ENCODE assay signal across 23 cellular contexts in the genomic region with DNA sequence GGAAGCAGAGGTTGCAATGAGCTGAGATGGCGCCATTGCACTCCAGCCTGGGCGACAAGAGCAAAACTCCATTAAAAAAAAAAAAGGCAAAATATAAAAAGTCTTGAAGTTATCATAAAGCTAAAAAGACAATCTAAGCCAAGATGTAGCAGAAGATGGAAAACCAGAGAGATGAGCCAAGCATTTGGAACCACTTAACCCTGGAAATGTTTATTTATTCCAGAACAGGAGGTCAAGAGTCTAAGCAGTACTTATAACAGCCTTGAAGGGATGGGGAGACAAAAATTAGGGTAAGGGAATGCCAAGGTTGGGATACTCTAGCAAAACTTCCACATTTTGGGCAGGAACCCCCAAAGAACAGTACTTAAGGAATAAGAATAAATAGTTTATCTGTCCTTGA. TPM values are rescaled to one million over a fixed set of nuclear protein-coding genes. Genes with fewer than 3 reads are reported as not detected.
DNase-seq lines count a peak whose midpoint lies in the region; ATAC-seq lines count a peak whose summit lies in the region.
"Had no signal": no experiment of that assay in that cellular context is flagged by ENCODE, and none has a peak within 500 bp of the region (broad histone marks: within the 10 kb centered on the region; RNA-seq: fewer than 3 reads in every experiment).

No MANE protein-coding gene starts in this region.

- no peak for ATAC-seq in GM18909 (IDR thresholded peaks at IDR 0.05; ENCODE audit: poor library complexity, unreplicated experiment)
- ATAC-seq: CD8-positive, alpha-beta T cell; GM12878; HCT116 had no signal

- H3K27me3 Mint-ChIP-seq in activated naive CD4-positive, alpha-beta T cell treated with anti-CD3 and anti-CD28 coated beads for 36 hours (ENCODE audit: low read depth) = no peaks in the 10 kb centered on the region
- H3K27me3 Mint-ChIP-seq: B cell had no signal

- peaks cover 2% of the 10 kb centered on the region for H3K36me3 Mint-ChIP-seq in activated naive CD4-positive, alpha-beta T cell treated with anti-CD3 and anti-CD28 coated beads for 36 hours (ENCODE audit: low read depth)

- no peak overlapping the region for H3K4me3 ChIP-seq in mesenchymal stem cell (ENCODE audit: insufficient read depth in 1 of 2, low read depth in 1 of 2, low read length in 2 of 2)
- H3K4me3 ChIP-seq: BLaER1, GM12878, GM23248 had no signal

- no peaks in the 10 kb centered on the region for H3K27me3 ChIP-seq in mesenchymal stem cell (ENCODE audit: control insufficient read depth in 1 of 2, insufficient read depth in 1 of 2, low read length in 2 of 2)
- H3K27me3 ChIP-seq: BLaER1 had no signal

- intact Hi-C loops in activated naive CD4-positive, alpha-beta T cell treated with anti-CD3 and anti-CD28 coated beads for 36 hours (cut with micrococcal nuclease) = no loop called here

- no peak for DNase-seq in activated naive CD4-positive, alpha-beta T cell treated with anti-CD3 and anti-CD28 coated beads for 36 hours
- no peak for DNase-seq in activated naive CD4-positive, alpha-beta T cell (lab: John Stamatoyannopoulos, UW)
- peak; percentile 5 for DNase-seq in fibroblast of the conjunctiva (ENCODE audit: low read depth)
- DNase-seq in mesenchymal stem cell = peak; percentile 24
- DNase-seq in HCEC 1CT = no peak
- DNase-seq in effector CD4-positive, alpha-beta T cell = no peak
- DNase-seq: Caco-2; CD4-positive, CD25-positive, alpha-beta regulatory T cell; CD8-positive, alpha-beta T cell; DMS 273 treated with DMSO at 0.1 percent for 48 hours; DMS79; EL; GDM1; GM23248; H7; HFFc6 had no signal

- no peaks in the 10 kb centered on the region for H3K4me1 Mint-ChIP-seq in activated naive CD4-positive, alpha-beta T cell treated with anti-CD3 and anti-CD28 coated beads for 36 hours (ENCODE audit: low read depth)
- H3K4me1 Mint-ChIP-seq: B cell; CD4-positive, CD25-positive, alpha-beta regulatory T cell had no signal

- no peak overlapping the region for H2BK5ac ChIP-seq in mesenchymal stem cell (ENCODE audit: low read depth, low read length, poor library complexity, severe bottlenecking)

- CTCF ChIA-PET in activated naive CD4-positive, alpha-beta T cell treated with anti-CD3 and anti-CD28 coated beads for 36 hours (lab: Charles Lee) = interaction anchor here (0.7 kb wide), 1 partner anchor 167 kb away, joined by 3 read pairs; no protein-coding TSS in a partner anchor

- H3K18ac ChIP-seq in mesenchymal stem cell (ENCODE audit: low read depth in 1 of 2, low read length in 2 of 2) = no peak overlapping the region

- H2AFZ ChIP-seq in mesenchymal stem cell (ENCODE audit: low read depth, low read length) = no peak overlapping the region
- H2AFZ ChIP-seq: GM23248 had no signal

- no peaks in the 10 kb centered on the region for H3K4me1 ChIP-seq in mesenchymal stem cell (ENCODE audit: control insufficient read depth, insufficient read depth, low read depth, low read length)
- H3K4me1 ChIP-seq: BLaER1, Caco-2 had no signal

- H3K27ac Mint-ChIP-seq in activated naive CD4-positive, alpha-beta T cell treated with anti-CD3 and anti-CD28 coated beads for 36 hours = peak overlapping the region; percentile 15
- H3K27ac Mint-ChIP-seq: B cell; CD4-positive, CD25-positive, alpha-beta regulatory T cell; CD8-positive, alpha-beta T cell; HFFc6 had no signal

- H4K8ac ChIP-seq in mesenchymal stem cell (ENCODE audit: low read length) = no peak overlapping the region

- peaks cover 0 to 4% of the 10 kb centered on the region in 2 experiments for H3K36me3 ChIP-seq in mesenchymal stem cell (ENCODE audit: control insufficient read depth in 1 of 2, insufficient read depth in 2 of 2, low read depth in 1 of 2, low read length in 2 of 2)

- 80% methylated on average over 1 of the region's 2 CpGs for WGBS in mesenchymal stem cell

- H3K4me2 ChIP-seq in mesenchymal stem cell (ENCODE audit: low read length, poor library complexity, severe bottlenecking) = no peak overlapping the region
- H3K4me2 ChIP-seq: BLaER1 had no signal

- H3K9ac ChIP-seq in mesenchymal stem cell (ENCODE audit: low read length) = no peak overlapping the region
- H3K9ac ChIP-seq: BLaER1, GM23248 had no signal

- peaks cover 10% of the 10 kb centered on the region for H3K9me3 ChIP-seq in mesenchymal stem cell (ENCODE audit: control insufficient read depth, low read length)

- no peak overlapping the region for H3K27ac ChIP-seq in mesenchymal stem cell (ENCODE audit: low read length, poor library complexity, severe bottlenecking)
- H3K27ac ChIP-seq: 22Rv1, BLaER1, C4-2B, GM23248 had no signal

- peaks cover 21% of the 10 kb centered on the region for H3K9me3 Mint-ChIP-seq in activated naive CD4-positive, alpha-beta T cell treated with anti-CD3 and anti-CD28 coated beads for 36 hours

- no peaks in the 10 kb centered on the region for H3K79me1 ChIP-seq in mesenchymal stem cell (replicated peaks; ENCODE audit: low read length, poor library complexity, severe bottlenecking)

- no peak overlapping the region for H3K4me3 Mint-ChIP-seq in activated naive CD4-positive, alpha-beta T cell treated with anti-CD3 and anti-CD28 coated beads for 36 hours
- H3K4me3 Mint-ChIP-seq: B cell; CD4-positive, CD25-positive, alpha-beta regulatory T cell; CD8-positive, alpha-beta T cell; HFFc6 had no signal

- no peak overlapping the region for H2BK120ac ChIP-seq in mesenchymal stem cell (ENCODE audit: low read depth, low read length)

- H3K23ac ChIP-seq in mesenchymal stem cell (ENCODE audit: low read length in 2 of 2) = no peak overlapping the region

- no peak overlapping the region for H2BK15ac ChIP-seq in mesenchymal stem cell (ENCODE audit: low read depth, poor library complexity, severe bottlenecking)

- H2AK5ac ChIP-seq in mesenchymal stem cell (ENCODE audit: low read length, severe bottlenecking) = no peak overlapping the region

- no peak overlapping the region for H3K4ac ChIP-seq in mesenchymal stem cell (ENCODE audit: low read depth in 1 of 2, low read length in 2 of 2)

- H2BK12ac ChIP-seq in mesenchymal stem cell (ENCODE audit: low read length in 2 of 2) = no peak overlapping the region

- H3K14ac ChIP-seq in mesenchymal stem cell (ENCODE audit: low read length in 2 of 2) = no peak overlapping the region

- no peak overlapping the region for H4K91ac ChIP-seq in mesenchymal stem cell (ENCODE audit: low read length)

RNA-seq across cellular contexts. Expression of gene FAIM, which starts 30.1 kb away (rescaled TPM):
- total RNA-seq in activated naive CD4-positive, alpha-beta T cell treated with anti-CD3 and anti-CD28 coated beads for 36 hours = 1 to 10 TPM; 2.2 to 3.4 TPM
- polyA plus RNA-seq in mesenchymal stem cell (2013, experiment 1 of 2) = 13.2 TPM
- 13.2 TPM for polyA plus RNA-seq in mesenchymal stem cell (2013, experiment 2 of 2)

RNA-seq across cellular contexts. Expression of gene CEP70, which starts 44.6 kb away (rescaled TPM):
- total RNA-seq in activated naive CD4-positive, alpha-beta T cell treated with anti-CD3 and anti-CD28 coated beads for 36 hours = 10 to 100 TPM; 16.3 to 20.4 TPM
- polyA plus RNA-seq in mesenchymal stem cell (2013, experiment 1 of 2) = 7.6 TPM
- polyA plus RNA-seq in mesenchymal stem cell (2013, experiment 2 of 2) = 7.4 TPM

Comparison
In these comparisons a context has a peak if more than half of its experiments do, and no peak if none do; other contexts are left out.
1. DNase-seq: peak in fibroblast of the conjunctiva (single experiment) and mesenchymal stem cell (single experiment); none in activated naive CD4-positive, alpha-beta T cell treated with anti-CD3 and anti-CD28 coated beads for 36 hours (single experiment), activated naive CD4-positive, alpha-beta T cell (0 of 4), HCEC 1CT (single experiment) and effector CD4-positive, alpha-beta T cell (single experiment).